Comparison of ENCODE assay signal across 8 cellular contexts in genomic region chr6:44237021-44237812, GRCh38. TPM values are rescaled to one million over a fixed set of nuclear protein-coding genes. Genes with fewer than 3 reads are reported as not detected.
DNase-seq lines count a peak whose midpoint lies in the region; ATAC-seq, FAIRE-seq and TF ChIP-seq lines count a peak whose summit lies in the region.

No MANE protein-coding gene starts in this region.

- no peaks in the 10 kb centered on the region for H3K27me3 ChIP-seq in right lobe of liver

- peak; percentile 94 for TF ChIP-seq POLR2A in right lobe of liver (IDR thresholded peaks at IDR 0.05)

- intact Hi-C loops in right lobe of liver (cut with DNase I), result loop anchor here in 1 of 2 donors (10.0 kb wide), 2 partner anchors 62 to 132 kb away; no protein-coding TSS in a partner anchor

- TF ChIP-seq CTCF in AG09319 (IDR thresholded peaks at IDR 0.05; ENCODE audit: low read depth, low read length) (no peak), right lobe of liver (IDR thresholded peaks at IDR 0.05) (no peak)

- no peaks in the 10 kb centered on the region for H3K9me3 ChIP-seq in right lobe of liver

- 9% methylated on average over 14 of the region's 22 CpGs for WGBS in right lobe of liver (ENCODE audit: insufficient coverage, low coverage, low lambda C conversion rate, missing lambda C conversion rate)

- FAIRE-seq in GM19239 (lab: Jason Lieb, UNC), result peak; percentile 72

- H3K4me1 ChIP-seq in right lobe of liver, result peaks cover 0 to 45% (median 23%) of the 10 kb centered on the region in 4 donors

- peak; percentile 84 for DNase-seq in AG09319 (ENCODE audit: extremely low read depth, low read depth)
- no peak for DNase-seq in GM19239 (ENCODE audit: insufficient read length, low spot score)
- peak; percentile 95 for DNase-seq in NCI-H526 treated with DMSO at 0.1 percent for 48 hours (lab: John Stamatoyannopoulos, UW)
- DNase-seq in activated CD4-positive, alpha-beta T cell treated with anti-CD3 and anti-CD28 coated beads, Interleukin-2, amount 50 U/mL, for 1 hour, result peak; percentile 48
- DNase-seq in ecto neural progenitor cell (ENCODE audit: low spot score), result peak; percentile 70
- peak; percentile 93 to 96 (median 96) for DNase-seq in right lobe of liver
- peak; percentile 57 to 70 for DNase-seq in stimulated activated CD4-positive, alpha-beta T cell treated with anti-CD3 and anti-CD28 coated beads, Interleukin-4, amount 100 ng/mL, for 48 hours (ENCODE audit: low read depth in 2 of 2)

- peak overlapping the region; percentile 44 to 67 (median 62) for H3K4me3 ChIP-seq in right lobe of liver

- peaks cover 0 to 8% (median 0%) of the 10 kb centered on the region in 4 donors for H3K36me3 ChIP-seq in right lobe of liver

- H3K27ac ChIP-seq in right lobe of liver, result peak overlapping the region; percentile 97 to 99 (median 98)

- ATAC-seq in HG03442 (IDR thresholded peaks at IDR 0.05; ENCODE audit: unreplicated experiment) (peak; percentile 58), right lobe of liver (peak; percentile 80 to 92 (median 84))

RNA-seq across cellular contexts. Expression of gene HSP90AB1, which starts 9.7 kb away (rescaled TPM):
- 100 to 1,000 TPM; 183 to 566 (median 345) TPM for total RNA-seq in right lobe of liver

RNA-seq across cellular contexts. Expression of gene SLC29A1, which starts 13.8 kb away (rescaled TPM):
- total RNA-seq in right lobe of liver, result 10 to 100 TPM; 27.4 to 51.3 (median 31.4) TPM

RNA-seq across cellular contexts. Expression of gene SLC35B2, which starts 20.1 kb away (rescaled TPM):
- total RNA-seq in right lobe of liver, result 10 to 100 TPM; 15.1 to 29.0 (median 20.9) TPM

RNA-seq across cellular contexts. Expression of gene MYMX, which starts 20.5 kb away (rescaled TPM):
- not detected for total RNA-seq in right lobe of liver

RNA-seq across cellular contexts. Expression of gene NFKBIE, which starts 28.1 kb away (rescaled TPM):
- 10 to 100 TPM in 3 of 6 experiments, 1 to 10 TPM in 3; 2.5 to 30.2 (median 10.8) TPM for total RNA-seq in right lobe of liver
